ENCODE assay signal across 9 cellular contexts in genomic region chr6:165834613-165835259, GRCh38.
A peak's percentile ranks its signal among the peaks of the same experiment; 100 is the strongest.
DNase-seq lines count a peak whose midpoint lies in the region; ATAC-seq, FAIRE-seq and TF ChIP-seq lines count a peak whose summit lies in the region.
"Had no signal": no experiment of that assay in that cellular context is flagged by ENCODE, and none has a peak within 500 bp of the region (broad histone marks: within the 10 kb centered on the region; RNA-seq: fewer than 3 reads in every experiment).

No MANE protein-coding gene starts in this region.

- H3K79me2 ChIP-seq in H1 (ENCODE audit: control insufficient read depth in 1 of 2, insufficient read depth in 2 of 2, low read length in 2 of 2), result no peaks in the 10 kb centered on the region

- intact Hi-C loops in ovary (cut with DNase I), result no loop called here
- intact Hi-C loops in activated CD4-positive, alpha-beta T cell treated with anti-CD3 and anti-CD28 coated beads, Interleukin-2, amount 10 ng/mL, durations not matched to agents 24 days and 14 days (cut with micrococcal nuclease), result no loop called here

- H3K27me3 Mint-ChIP-seq in activated CD4-positive, alpha-beta T cell treated with anti-CD3 and anti-CD28 coated beads, Interleukin-2, amount 10 ng/mL, durations not matched to agents 24 days and 14 days, result peaks cover 13% of the 10 kb centered on the region

- H3K36me3 ChIP-seq in H1 (ENCODE audit: control insufficient read depth in 2 of 4, insufficient read depth in 4 of 4, low read length in 3 of 4), result no peaks in the 10 kb centered on the region
- H3K36me3 ChIP-seq in ovary, result no peaks in the 10 kb centered on the region

- H3K4ac ChIP-seq in H1 (replicated peaks; ENCODE audit: insufficient read length, low read depth, low read length), result no peak overlapping the region

- no peak overlapping the region for H3K27ac Mint-ChIP-seq in activated CD4-positive, alpha-beta T cell treated with anti-CD3 and anti-CD28 coated beads, Interleukin-2, amount 10 ng/mL, durations not matched to agents 24 days and 14 days

- TF ChIP-seq CTCF in H1 (IDR thresholded peaks at IDR 0.05; ENCODE audit: control extremely low read depth in 1 of 3, insufficient read depth in 1 of 3, low read depth in 1 of 3, low read length in 3 of 3) (no peak), ovary (IDR thresholded peaks at IDR 0.05) (no peak)

- H2BK5ac ChIP-seq in H1 (ENCODE audit: low read depth, low read length), result no peak overlapping the region

- no peak overlapping the region for H2AK5ac ChIP-seq in H1 (ENCODE audit: low read depth, low read length)

- no peak overlapping the region for H3K27ac ChIP-seq in H1 (ENCODE audit: low read depth, low read length)
- no peak overlapping the region for H3K27ac ChIP-seq in ovary

- H2BK12ac ChIP-seq in H1 (ENCODE audit: low read depth, low read length), result no peak overlapping the region

- H3K4me1 Mint-ChIP-seq in activated CD4-positive, alpha-beta T cell treated with anti-CD3 and anti-CD28 coated beads, Interleukin-2, amount 10 ng/mL, durations not matched to agents 24 days and 14 days, result peaks cover 7% of the 10 kb centered on the region

- no peak overlapping the region for H3K4me3 Mint-ChIP-seq in activated CD4-positive, alpha-beta T cell treated with anti-CD3 and anti-CD28 coated beads, Interleukin-2, amount 10 ng/mL, durations not matched to agents 24 days and 14 days

- no peak overlapping the region for H2BK120ac ChIP-seq in H1 (replicated peaks; ENCODE audit: low read depth, low read length)

- no peaks in the 10 kb centered on the region; a peak in 2 of 7 replicates for H3K27me3 ChIP-seq in H1 (replicated peaks in 1 of 4; ENCODE audit: control insufficient read depth in 3 of 4, extremely low read depth in 1 of 4, insufficient read depth in 3 of 4, low read length in 3 of 4)
- no peaks in the 10 kb centered on the region for H3K27me3 ChIP-seq in ovary

- no peaks in the 10 kb centered on the region for H3K79me1 ChIP-seq in H1 (ENCODE audit: low read depth, low read length)

- no peak overlapping the region for H3K14ac ChIP-seq in H1 (ENCODE audit: insufficient read length)

- DNase-seq in DMS53 (lab: John Stamatoyannopoulos, UW), result peak; percentile 97
- DNase-seq in NCI-H2196 treated with DMSO at 0.1 percent for 48 hours (lab: John Stamatoyannopoulos, UW; ENCODE audit: unreplicated experiment), result peak; percentile 89
- DNase-seq in H1 (ENCODE audit: low read depth in 1 of 2, low spot score in 2 of 2), result no peak
- peak; percentile 44 to 84 (median 58) for DNase-seq in ovary
- no peak for DNase-seq in NCI-H1694 treated with DMSO at 0.1 percent for 48 hours (lab: John Stamatoyannopoulos, UW)
- no peak for DNase-seq in activated CD4-positive, alpha-beta T cell treated with anti-CD3 and anti-CD28 coated beads, Interleukin-2, amount 10 ng/mL, durations not matched to agents 24 days and 14 days
- DNase-seq: amniotic stem cell had no signal

- H3K18ac ChIP-seq in H1 (ENCODE audit: extremely low read depth, low read length), result no peak overlapping the region

- FAIRE-seq in H1 (lab: Jason Lieb, UNC), result no peak

- no peaks in the 10 kb centered on the region for H3K36me3 Mint-ChIP-seq in activated CD4-positive, alpha-beta T cell treated with anti-CD3 and anti-CD28 coated beads, Interleukin-2, amount 10 ng/mL, durations not matched to agents 24 days and 14 days (ENCODE audit: low read depth)

- H4K5ac ChIP-seq in H1 (ENCODE audit: insufficient read length, low read depth, low read length), result no peak overlapping the region

- H3K23ac ChIP-seq in H1 (ENCODE audit: insufficient read length), result no peak overlapping the region

- H3K4me1 ChIP-seq in H1 (replicated peaks in 1 of 4; ENCODE audit: control insufficient read depth in 3 of 4, insufficient read depth in 4 of 4, low read length in 3 of 4) (peaks cover 0 to 1% (median 0%) of the 10 kb centered on the region in 4 experiments; a peak in 1 of 7 replicates), ovary (ENCODE audit: insufficient read depth) (peaks cover 5% of the 10 kb centered on the region)

- H3K56ac ChIP-seq in H1 (replicated peaks; ENCODE audit: insufficient read length, low read depth, low read length), result no peak overlapping the region

- H3K9me3 Mint-ChIP-seq in activated CD4-positive, alpha-beta T cell treated with anti-CD3 and anti-CD28 coated beads, Interleukin-2, amount 10 ng/mL, durations not matched to agents 24 days and 14 days, result no peaks in the 10 kb centered on the region

- no peak overlapping the region for H2BK15ac ChIP-seq in H1 (ENCODE audit: low read length)

- CTCF ChIA-PET in H1 (lab: Charles Lee; ENCODE audit: partially characterized antibody), result interaction anchor here (0.8 to 3.0 kb wide), 8 partner anchors 8 to 121 kb away, joined by 3 to 14 read pairs (median 3); no protein-coding TSS in a partner anchor

- H3K23me2 ChIP-seq in H1 (ENCODE audit: low read depth, low read length), result peaks cover 2% of the 10 kb centered on the region; the same call in 1 of the 2 replicates

- no peaks in the 10 kb centered on the region for H4K20me1 ChIP-seq in H1 (replicated peaks in 1 of 2; ENCODE audit: control insufficient read depth in 1 of 2, insufficient read depth in 2 of 2, low read length in 2 of 2)

- TF ChIP-seq EP300 in H1 (IDR thresholded peaks at IDR 0.05; ENCODE audit: borderline replicate concordance in 1 of 2, low read depth in 2 of 2, low read length in 2 of 2) (no peak), ovary (IDR thresholded peaks at IDR 0.05) (no peak)

- H2AFZ ChIP-seq in H1 (ENCODE audit: low read length), result no peak overlapping the region

- H3K4me3 ChIP-seq in H1 (ENCODE audit: extremely low read depth in 1 of 4, insufficient read depth in 2 of 4, low read depth in 3 of 4, low read length in 4 of 4) (no peak overlapping the region), ovary (no peak overlapping the region)

- H4K91ac ChIP-seq in H1 (replicated peaks; ENCODE audit: insufficient read length, low read length), result no peak overlapping the region

- no peak for TF ChIP-seq POLR2A in H1 (IDR thresholded peaks at IDR 0.05; ENCODE audit: control extremely low read depth in 1 of 2, low read depth in 2 of 2, low read length in 2 of 2)
- TF ChIP-seq POLR2A in ovary (IDR thresholded peaks at IDR 0.05), result no peak

- no peak overlapping the region for H3K9ac ChIP-seq in H1 (replicated peaks in 1 of 4; ENCODE audit: extremely low read depth in 1 of 4, low read depth in 3 of 4, low read length in 3 of 4)

- no peak overlapping the region for H4K8ac ChIP-seq in H1 (ENCODE audit: extremely low read depth, insufficient read depth, low read length)

- ATAC-seq in GM21447 (IDR thresholded peaks at IDR 0.05; ENCODE audit: unreplicated experiment) (no peak), GM19324 (IDR thresholded peaks at IDR 0.05; ENCODE audit: low FRiP score, unreplicated experiment) (no peak)

- POLR2A ChIA-PET in H1 (lab: Charles Lee; ENCODE audit: partially characterized antibody), result no interaction called here

- WGBS in H1 (ENCODE audit: extremely low coverage in 1 of 2, insufficient coverage in 1 of 2, insufficient read length in 1 of 2, insufficient replicate concordance in 2 of 2, low coverage in 1 of 2, low lambda C conversion rate in 2 of 2, missing lambda C conversion rate in 1 of 2), 2 experiments, result 88% methylated on average over 11 of the region's 11 CpGs; no CpG with 5 or more reads in 1 of the 2 experiments
- WGBS in ovary, 3 donors, result 21 to 44% (median 40%) methylated on average over 11 of the region's 11 CpGs

- H3K4me2 ChIP-seq in H1 (ENCODE audit: insufficient read depth in 1 of 2, low read depth in 2 of 2, low read length in 2 of 2), result no peak overlapping the region

- TF ChIP-seq RAD21 in H1 (IDR thresholded peaks at IDR 0.05 in 1 of 2, conservative IDR thresholded peaks at IDR 0.05 in 1 of 2; ENCODE audit: low read depth in 2 of 2, low read length in 2 of 2), result no peak

- H3K9me3 ChIP-seq in H1 (ENCODE audit: insufficient read depth in 2 of 2, low read depth in 1 of 2, low read length in 1 of 2) (no peaks in the 10 kb centered on the region), ovary (no peaks in the 10 kb centered on the region)

- H2BK20ac ChIP-seq in H1 (ENCODE audit: low read length), result 0 out of 2 replicates have a peak overlapping the region, but pooled peaks have one; percentile 9

TF ChIP-seq in H1, 55 proteins besides CTCF, POLR2A, EP300 and RAD21:
- TF ChIP-seq CBX5 (IDR thresholded peaks at IDR 0.05; ENCODE audit: low read depth, low read length), result no peak
- TF ChIP-seq CREB1 (IDR thresholded peaks at IDR 0.05), result no peak
- TF ChIP-seq E2F6 (IDR thresholded peaks at IDR 0.05), result no peak
- no peak for TF ChIP-seq SP1 (IDR thresholded peaks at IDR 0.05; ENCODE audit: low read depth, low read length)
- no peak for TF ChIP-seq SP2 (IDR thresholded peaks at IDR 0.05; ENCODE audit: low read length)
- no peak for TF ChIP-seq RBBP5 (IDR thresholded peaks at IDR 0.05; ENCODE audit: borderline replicate concordance, low read depth, low read length)
- TF ChIP-seq SAP30 (IDR thresholded peaks at IDR 0.05; ENCODE audit: insufficient read depth, insufficient replicate concordance, low read length), result no peak
- no peak for TF ChIP-seq HDAC6 (IDR thresholded peaks at IDR 0.05; ENCODE audit: low read depth, low read length)
- no peak for TF ChIP-seq TAF1 (IDR thresholded peaks at IDR 0.05; ENCODE audit: low read depth, low read length)
- TF ChIP-seq TAF7 (optimal IDR thresholded peaks at IDR 0.05; ENCODE audit: borderline replicate concordance, low read depth, low read length), result no peak

Comparison
In these comparisons a context has a peak if more than half of its experiments do, and no peak if none do; other contexts are left out.
1. DNase-seq: peak in DMS53 (single experiment), NCI-H2196 treated with DMSO at 0.1 percent for 48 hours (single experiment) and ovary (5 of 5); none in H1 (0 of 2), NCI-H1694 treated with DMSO at 0.1 percent for 48 hours (single experiment) and activated CD4-positive, alpha-beta T cell treated with anti-CD3 and anti-CD28 coated beads, Interleukin-2, amount 10 ng/mL, durations not matched to agents 24 days and 14 days (single experiment).